36 cellular contexts compared by ENCODE assay signal in the genomic region with DNA sequence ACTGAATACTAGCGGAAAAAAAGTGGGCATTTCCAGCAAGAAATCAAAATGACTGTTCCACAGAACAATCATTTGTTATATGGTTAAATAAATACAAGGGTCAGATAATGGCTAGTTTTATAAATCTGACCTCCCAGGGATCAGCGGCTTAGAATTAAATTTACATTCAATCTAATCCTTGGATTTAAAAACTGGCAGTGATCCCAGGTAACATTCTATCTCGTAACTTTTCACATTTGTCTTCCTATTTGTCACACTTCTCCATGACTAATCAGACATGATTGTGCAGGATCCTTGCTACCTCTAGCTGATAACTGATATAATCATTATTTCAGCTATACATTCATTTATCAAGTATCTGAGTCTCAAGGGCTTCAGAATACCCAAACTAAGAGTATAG. TPM values are rescaled to one million over a fixed set of nuclear protein-coding genes. Genes with fewer than 3 reads are reported as not detected.
DNase-seq lines count a peak whose midpoint lies in the region; ATAC-seq, FAIRE-seq and TF ChIP-seq lines count a peak whose summit lies in the region.
"Had no signal": no experiment of that assay in that cellular context is flagged by ENCODE, and none has a peak within 500 bp of the region (broad histone marks: within the 10 kb centered on the region; RNA-seq: fewer than 3 reads in every experiment).

No MANE protein-coding gene starts in this region.

- H3K36me3 ChIP-seq in A673 (ENCODE audit: insufficient read depth, low read length, poor library complexity, severe bottlenecking): no peaks in the 10 kb centered on the region
- H3K36me3 ChIP-seq in PC-3 (ENCODE audit: low read depth, low read length): no peaks in the 10 kb centered on the region
- H3K36me3 ChIP-seq in HepG2 (replicated peaks in 1 of 2; ENCODE audit: control insufficient read depth in 1 of 2, insufficient read depth in 2 of 2, low read length in 2 of 2): no peaks in the 10 kb centered on the region
- H3K36me3 ChIP-seq: left lung, pancreas, WERI-Rb-1 had no signal

- H3K36me3 Mint-ChIP-seq in activated CD4-positive, alpha-beta T cell treated with anti-CD3 and anti-CD28 coated beads, Interleukin-2, amount 10 ng/mL, durations not matched to agents 24 days and 14 days (ENCODE audit: low read depth): no peaks in the 10 kb centered on the region
- H3K36me3 Mint-ChIP-seq: activated naive CD4-positive, alpha-beta T cell treated with anti-CD3 and anti-CD28 coated beads, Interleukin-2, amount 50 U/mL, for 24 hours; immature natural killer cell had no signal

- no peak for TF ChIP-seq CTCF in A673 (conservative IDR thresholded peaks at IDR 0.05; ENCODE audit: low read depth, low read length)
- TF ChIP-seq CTCF in PC-3 (conservative IDR thresholded peaks at IDR 0.05; ENCODE audit: low read depth, low read length): no peak
- TF ChIP-seq CTCF in epithelial cell of esophagus (IDR thresholded peaks at IDR 0.05; ENCODE audit: insufficient read depth, low read depth, low read length, missing control alignments): no peak
- TF ChIP-seq CTCF in HepG2 (CRISPR knock-in tag; IDR thresholded peaks at IDR 0.05): no peak

- peaks cover 30% of the 10 kb centered on the region for H3K4me1 ChIP-seq in A673 (ENCODE audit: insufficient read depth, low read length, poor library complexity, severe bottlenecking)
- peaks cover 46% of the 10 kb centered on the region for H3K4me1 ChIP-seq in PC-3 (ENCODE audit: insufficient read depth, low read length)
- no peaks in the 10 kb centered on the region for H3K4me1 ChIP-seq in HepG2 (ENCODE audit: insufficient read depth, low read length)
- H3K4me1 ChIP-seq: left lung, pancreas, testis had no signal

- ATAC-seq in PC-3 (peak; percentile 18; the same call in 1 of the 2 replicates), HepG2 (no peak), left lobe of liver (no peak)
- ATAC-seq: A549, left lung, pancreas had no signal

- TF ChIP-seq RAD21 in HepG2 (CRISPR knock-in tag; IDR thresholded peaks at IDR 0.05): no peak

- no peaks in the 10 kb centered on the region for H3F3A ChIP-seq in PC-3 (ENCODE audit: low read length, unreplicated experiment)

- H3K4me2 ChIP-seq in PC-3 (ENCODE audit: low read length) (peak overlapping the region; percentile 29), HepG2 (ENCODE audit: low read depth, low read length) (no peak overlapping the region)
- H3K4me2 ChIP-seq: A549 had no signal

- no TSS peak for BruUV-seq in A673 (replicated peaks; lab: Mats Ljungman, UMichigan)
- BruUV-seq in PC-3 (replicated peaks; lab: Mats Ljungman, UMichigan): no TSS peak
- BruUV-seq in HepG2 (replicated peaks; lab: Mats Ljungman, UMichigan): no TSS peak

- peak; percentile 68 for DNase-seq in A673 (ENCODE audit: low spot score)
- DNase-seq in HT-29 (ENCODE audit: low spot score): peak; percentile 13
- DNase-seq in PC-3: peak; percentile 74
- peak; percentile 69 for DNase-seq in epithelial cell of esophagus (ENCODE audit: low read depth)
- DNase-seq in inferior parietal cortex (ENCODE audit: extremely low spot score): no peak
- no peak for DNase-seq in HepG2 (ENCODE audit: low spot score)
- DNase-seq in activated CD4-positive, alpha-beta T cell treated with anti-CD3 and anti-CD28 coated beads, Interleukin-2, amount 10 ng/mL, durations not matched to agents 24 days and 14 days: no peak
- DNase-seq in left lobe of liver (ENCODE audit: low spot score): no peak
- DNase-seq: activated CD4-positive, alpha-beta T cell treated with anti-CD3 and anti-CD28 coated beads, Interleukin-2, amount 10 ng/mL, durations not matched to agents 7 days and 5 days; amygdala; CD4-positive, alpha-beta T cell; effector CD4-positive, alpha-beta T cell; GOT3; immature natural killer cell; left lung; mesenchymal stem cell; MM.1S; NCI-H1105 treated with DMSO at 0.1 percent for 48 hours; NCI-H187 treated with DMSO at 0.1 percent for 48 hours; NCI-H2171 treated with DMSO at 0.1 percent for 48 hours; NCI-H510A treated with DMSO at 0.1 percent for 48 hours; NK-92 treated with Interleukin-12 subunit alpha and Interleukin-12 subunit beta, amount 100 ng/mL, for 24 hours; pancreas; retina; SHP77; stimulated activated CD4-positive, alpha-beta T cell treated with anti-CD3 and anti-CD28 coated beads, Interleukin-1b, Interleukin-23, amount 100 ng/mL, for 48 hours; testis; WERI-Rb-1 had no signal

- no peak overlapping the region for H3K4me3 Mint-ChIP-seq in activated CD4-positive, alpha-beta T cell treated with anti-CD3 and anti-CD28 coated beads, Interleukin-2, amount 10 ng/mL, durations not matched to agents 24 days and 14 days
- H3K4me3 Mint-ChIP-seq: activated CD4-positive, alpha-beta T cell treated with anti-CD3 and anti-CD28 coated beads, Interleukin-2, amount 10 ng/mL, durations not matched to agents 7 days and 5 days; activated naive CD4-positive, alpha-beta T cell treated with anti-CD3 and anti-CD28 coated beads, Interleukin-2, amount 50 U/mL, for 24 hours; CD4-positive, alpha-beta T cell; immature natural killer cell; stimulated activated naive CD8-positive, alpha-beta T cell treated with anti-CD3 and anti-CD28 coated beads, Interleukin-15, Interleukin-2, amounts not matched to agents 100 ng/mL and 50 ng/mL, for 24 hours had no signal

- FAIRE-seq in HepG2 (lab: Jason Lieb, UNC): no peak
- FAIRE-seq: A549, GM19239, pancreas, urothelium cell line had no signal

- H3K27ac Mint-ChIP-seq in activated CD4-positive, alpha-beta T cell treated with anti-CD3 and anti-CD28 coated beads, Interleukin-2, amount 10 ng/mL, durations not matched to agents 24 days and 14 days: no peak overlapping the region
- H3K27ac Mint-ChIP-seq: activated CD4-positive, alpha-beta T cell treated with anti-CD3 and anti-CD28 coated beads, Interleukin-2, amount 10 ng/mL, durations not matched to agents 7 days and 5 days; activated naive CD4-positive, alpha-beta T cell treated with anti-CD3 and anti-CD28 coated beads, Interleukin-2, amount 50 U/mL, for 24 hours; CD4-positive, alpha-beta T cell; immature natural killer cell; stimulated activated naive CD8-positive, alpha-beta T cell treated with anti-CD3 and anti-CD28 coated beads, Interleukin-15, Interleukin-2, amounts not matched to agents 100 ng/mL and 50 ng/mL, for 24 hours had no signal

- no peak overlapping the region for H3K27ac ChIP-seq in A673 (ENCODE audit: low read depth, low read length, poor library complexity, severe bottlenecking)
- H3K27ac ChIP-seq in PC-3 (ENCODE audit: low read length): no peak overlapping the region
- H3K27ac ChIP-seq in HepG2 (ENCODE audit: extremely low read length, insufficient read depth, low read length): no peak overlapping the region
- H3K27ac ChIP-seq: A549, left lung, pancreas, testis, WERI-Rb-1 had no signal

- peaks cover 9% of the 10 kb centered on the region for H3K27me3 Mint-ChIP-seq in activated CD4-positive, alpha-beta T cell treated with anti-CD3 and anti-CD28 coated beads, Interleukin-2, amount 10 ng/mL, durations not matched to agents 24 days and 14 days

- H3K79me2 ChIP-seq in PC-3 (ENCODE audit: low read length) (no peaks in the 10 kb centered on the region), HepG2 (ENCODE audit: insufficient read depth, low read length) (no peaks in the 10 kb centered on the region)

- H4K20me1 ChIP-seq in PC-3 (ENCODE audit: low read length): no peaks in the 10 kb centered on the region
- no peaks in the 10 kb centered on the region for H4K20me1 ChIP-seq in HepG2 (ENCODE audit: insufficient read depth, low read length)

- 20% methylated on average over 3 of the region's 3 CpGs for WGBS in HepG2 (ENCODE audit: low lambda C conversion rate)

- CTCF ChIA-PET in A673 (lab: Charles Lee): interaction anchor here (0.7 kb wide), 1 partner anchor 68 kb away, joined by 3 read pairs; no protein-coding TSS in a partner anchor
- CTCF ChIA-PET in PC-3 (lab: Charles Lee): no interaction called here
- CTCF ChIA-PET in HepG2 (lab: Yijun Ruan, JAX; ENCODE audit: low intra/inter-chr PET ratio, low total read pairs): no interaction called here

- no peaks in the 10 kb centered on the region for H3K9me3 ChIP-seq in A673 (ENCODE audit: low read depth, low read length, poor library complexity, severe bottlenecking)
- no peaks in the 10 kb centered on the region for H3K9me3 ChIP-seq in PC-3 (ENCODE audit: low read length)
- no peaks in the 10 kb centered on the region for H3K9me3 ChIP-seq in HepG2 (ENCODE audit: low read length)
- H3K9me3 ChIP-seq: A549, left lung, pancreas, testis had no signal

- no peaks in the 10 kb centered on the region for H3K4me1 Mint-ChIP-seq in activated CD4-positive, alpha-beta T cell treated with anti-CD3 and anti-CD28 coated beads, Interleukin-2, amount 10 ng/mL, durations not matched to agents 24 days and 14 days
- H3K4me1 Mint-ChIP-seq: activated CD4-positive, alpha-beta T cell treated with anti-CD3 and anti-CD28 coated beads, Interleukin-2, amount 10 ng/mL, durations not matched to agents 7 days and 5 days; activated naive CD4-positive, alpha-beta T cell treated with anti-CD3 and anti-CD28 coated beads, Interleukin-2, amount 50 U/mL, for 24 hours; immature natural killer cell had no signal

- H2AFZ ChIP-seq in PC-3 (ENCODE audit: low read length) (no peak overlapping the region), HepG2 (ENCODE audit: low read length) (no peak overlapping the region)

- H3K4me3 ChIP-seq in A673 (ENCODE audit: low read depth, low read length, poor library complexity, severe bottlenecking) (no peak overlapping the region), PC-3 (ENCODE audit: low read length) (no peak overlapping the region), epithelial cell of esophagus (ENCODE audit: low read length) (no peak overlapping the region), HepG2 (replicated peaks in 1 of 3; ENCODE audit: insufficient read depth in 1 of 3, low read depth in 2 of 3, low read length in 3 of 3) (no peak overlapping the region)
- H3K4me3 ChIP-seq: A549, left lung, pancreas, testis had no signal

- no peak overlapping the region for H3K9ac ChIP-seq in PC-3 (ENCODE audit: low read length)
- no peak overlapping the region for H3K9ac ChIP-seq in HepG2 (ENCODE audit: insufficient read depth, low read depth, low read length)

- H3K9me3 Mint-ChIP-seq in activated CD4-positive, alpha-beta T cell treated with anti-CD3 and anti-CD28 coated beads, Interleukin-2, amount 10 ng/mL, durations not matched to agents 24 days and 14 days: no peaks in the 10 kb centered on the region
- H3K9me3 Mint-ChIP-seq: activated CD4-positive, alpha-beta T cell treated with anti-CD3 and anti-CD28 coated beads, Interleukin-2, amount 10 ng/mL, durations not matched to agents 7 days and 5 days; activated naive CD4-positive, alpha-beta T cell treated with anti-CD3 and anti-CD28 coated beads, Interleukin-2, amount 50 U/mL, for 24 hours; CD4-positive, alpha-beta T cell; stimulated activated naive CD8-positive, alpha-beta T cell treated with anti-CD3 and anti-CD28 coated beads, Interleukin-15, Interleukin-2, amounts not matched to agents 100 ng/mL and 50 ng/mL, for 24 hours had no signal

- H3K9me2 ChIP-seq in PC-3 (replicated peaks; ENCODE audit: low read length): no peaks in the 10 kb centered on the region

- intact Hi-C loops in A673 (cut with micrococcal nuclease; ENCODE audit: unreplicated experiment) (no loop called here), PC-3 (cut with micrococcal nuclease) (no loop called here), HepG2 (cut with micrococcal nuclease; ENCODE audit: unreplicated experiment) (no loop called here)
- intact Hi-C loops in activated CD4-positive, alpha-beta T cell treated with anti-CD3 and anti-CD28 coated beads, Interleukin-2, amount 10 ng/mL, durations not matched to agents 24 days and 14 days (cut with micrococcal nuclease): no loop called here

- TF ChIP-seq EP300 in HepG2 (IDR thresholded peaks at IDR 0.05; ENCODE audit: low read depth in 2 of 2, low read length in 2 of 2): no peak
- TF ChIP-seq EP300 in HepG2 (CRISPR knock-in tag; IDR thresholded peaks at IDR 0.05; ENCODE audit: borderline replicate concordance): no peak

- no peak for TF ChIP-seq POLR2A in HepG2 (IDR thresholded peaks at IDR 0.05; ENCODE audit: insufficient read depth in 1 of 2, low read depth in 2 of 2, low read length in 2 of 2)

- POLR2A ChIA-PET in A673 (lab: Charles Lee; ENCODE audit: low non-redundant PET): no interaction called here
- POLR2A ChIA-PET in PC-3 (lab: Charles Lee; ENCODE audit: unreplicated experiment): no interaction called here
- POLR2A ChIA-PET in HepG2 (lab: Yijun Ruan, JAX): no interaction called here

- in situ Hi-C loops in HepG2 (cut with HindIII; ENCODE audit: extremely low pct_ligation_motif_present, low pct_unique_long_range_greater_than_20kb): no loop called here

- H3K27me3 ChIP-seq in A673 (replicated peaks; ENCODE audit: insufficient read depth, low read depth, low read length, poor library complexity) (no peaks in the 10 kb centered on the region), PC-3 (ENCODE audit: low read length) (no peaks in the 10 kb centered on the region), HepG2 (ENCODE audit: control insufficient read depth in 1 of 2, insufficient read depth in 2 of 2, low read length in 2 of 2) (no peaks in the 10 kb centered on the region)
- H3K27me3 ChIP-seq: left lung, testis had no signal

RNA-seq across cellular contexts. Expression of a gene that starts 2.9 kb away (rescaled TPM):
- total RNA-seq in A673 (2021) (1.1 and 1.3 TPM in 2 replicates), PC-3 (2014; rRNA removed) (not detected in 2 replicates), HepG2 (2016; rRNA removed; fragmentation: Illumina TruSeq; extraction: Trizol) (0.49 and 1.2 TPM in 2 replicates), left lobe of liver (not detected)
- not detected in 2 replicates for total RNA-seq in HT-29 (2014; rRNA removed; shearing (Covaris generic))
- total RNA-seq in HepG2 (2016; cell fraction: cytosol; rRNA removed; fragmentation: Illumina TruSeq; extraction: Trizol; ENCODE audit: low read depth): 0.26 TPM in 1 of 2 replicates, not detected in the other
- 1.1 TPM in 2 replicates for total RNA-seq in HepG2 (2016; cell fraction: insoluble cytoplasmic fraction; rRNA removed; fragmentation: Illumina TruSeq; extraction: Trizol)
- 0.31 and 0.34 TPM in 2 replicates for total RNA-seq in HepG2 (2016; cell fraction: membrane; rRNA removed; fragmentation: Illumina TruSeq; extraction: Trizol)
- total RNA-seq in HepG2 (2016; cell fraction: nucleus; rRNA removed; fragmentation: Illumina TruSeq; extraction: Trizol): 0.65 and 0.94 TPM in 2 replicates
- 0.94 and 1.5 TPM in 2 replicates for polyA plus RNA-seq in HepG2 (2011; rRNA removed)
- polyA plus RNA-seq in HepG2 (2011; cell fraction: cytosol; rRNA removed): 0.94 and 1.2 TPM in 2 replicates
- 0.43 and 0.77 TPM in 2 replicates for polyA plus RNA-seq in HepG2 (2011; cell fraction: nucleus; rRNA removed)
- polyA plus RNA-seq in HepG2 (2012): 0.33 and 0.63 TPM in 2 replicates
- polyA plus RNA-seq in HepG2 (2016; cell fraction: cytosol; fragmentation: Illumina TruSeq; extraction: Trizol; ENCODE audit: low read depth): 0.15 and 0.17 TPM in 2 replicates
- polyA plus RNA-seq in HepG2 (2016; cell fraction: insoluble cytoplasmic fraction; fragmentation: Illumina TruSeq; extraction: Trizol; ENCODE audit: low read depth): 0.53 and 0.59 TPM in 2 replicates
- polyA plus RNA-seq in HepG2 (2016; cell fraction: membrane; fragmentation: Illumina TruSeq; extraction: Trizol; ENCODE audit: low read depth): 0.29 and 0.79 TPM in 2 replicates
- polyA plus RNA-seq in HepG2 (2016; cell fraction: nucleus; fragmentation: Illumina TruSeq; extraction: Trizol; ENCODE audit: insufficient read depth, low read depth): 2.2 and 2.5 TPM in 2 replicates
- polyA minus RNA-seq in HepG2 (2011; rRNA and poly(A)+ RNA removed; ENCODE audit: low replicate concordance): 0.48 TPM in 1 of 2 replicates, not detected in the other
- 0.40 and 0.62 TPM in 2 replicates for polyA minus RNA-seq in HepG2 (2011; cell fraction: cytosol; rRNA and poly(A)+ RNA removed)
- 0.26 and 1.5 TPM in 2 replicates for polyA minus RNA-seq in HepG2 (2011; cell fraction: nucleus; rRNA and poly(A)+ RNA removed)
- total RNA-seq in activated CD4-positive, alpha-beta T cell treated with anti-CD3 and anti-CD28 coated beads, Interleukin-2, amount 10 ng/mL, durations not matched to agents 24 days and 14 days: not detected in 2 replicates
- total RNA-seq: activated CD4-positive, alpha-beta T cell treated with anti-CD3 and anti-CD28 coated beads, Interleukin-2, amount 10 ng/mL, durations not matched to agents 7 days and 5 days; activated CD8-positive, alpha-beta memory T cell treated with anti-CD3 and anti-CD28 coated beads for 36 hours; CD4-positive, alpha-beta T cell; glomerular endothelial cell; testis had no signal
- polyA plus RNA-seq: A549, immature natural killer cell, neural cell had no signal

RNA-seq across cellular contexts. Expression of a gene that starts 28.5 kb away (rescaled TPM):
- total RNA-seq in A673 (2021) (0.19 TPM in 1 of 2 replicates, not detected in the other), PC-3 (2014; rRNA removed) (not detected in 2 replicates), HepG2 (2016; rRNA removed; fragmentation: Illumina TruSeq; extraction: Trizol) (not detected in 2 replicates), left lobe of liver (not detected)
- total RNA-seq in HT-29 (2014; rRNA removed; shearing (Covaris generic)): not detected in 2 replicates
- not detected in 2 replicates for total RNA-seq in HepG2 (2016; cell fraction: cytosol; rRNA removed; fragmentation: Illumina TruSeq; extraction: Trizol; ENCODE audit: low read depth)
- not detected in 2 replicates for total RNA-seq in HepG2 (2016; cell fraction: insoluble cytoplasmic fraction; rRNA removed; fragmentation: Illumina TruSeq; extraction: Trizol)
- not detected in 2 replicates for total RNA-seq in HepG2 (2016; cell fraction: membrane; rRNA removed; fragmentation: Illumina TruSeq; extraction: Trizol)
- total RNA-seq in HepG2 (2016; cell fraction: nucleus; rRNA removed; fragmentation: Illumina TruSeq; extraction: Trizol): not detected in 2 replicates
- not detected in 2 replicates for polyA plus RNA-seq in HepG2 (2011; rRNA removed)
- polyA plus RNA-seq in HepG2 (2011; cell fraction: cytosol; rRNA removed): not detected in 2 replicates
- polyA plus RNA-seq in HepG2 (2011; cell fraction: nucleus; rRNA removed): not detected in 2 replicates
- polyA plus RNA-seq in HepG2 (2012): not detected in 2 replicates
- polyA plus RNA-seq in HepG2 (2016; cell fraction: cytosol; fragmentation: Illumina TruSeq; extraction: Trizol; ENCODE audit: low read depth): not detected in 2 replicates
- not detected in 2 replicates for polyA plus RNA-seq in HepG2 (2016; cell fraction: insoluble cytoplasmic fraction; fragmentation: Illumina TruSeq; extraction: Trizol; ENCODE audit: low read depth)
- polyA plus RNA-seq in HepG2 (2016; cell fraction: membrane; fragmentation: Illumina TruSeq; extraction: Trizol; ENCODE audit: low read depth): not detected in 2 replicates
- not detected in 2 replicates for polyA plus RNA-seq in HepG2 (2016; cell fraction: nucleus; fragmentation: Illumina TruSeq; extraction: Trizol; ENCODE audit: insufficient read depth, low read depth)
- not detected in 2 replicates for polyA minus RNA-seq in HepG2 (2011; rRNA and poly(A)+ RNA removed; ENCODE audit: low replicate concordance)
- not detected in 2 replicates for polyA minus RNA-seq in HepG2 (2011; cell fraction: cytosol; rRNA and poly(A)+ RNA removed)
- polyA minus RNA-seq in HepG2 (2011; cell fraction: nucleus; rRNA and poly(A)+ RNA removed): not detected in 2 replicates
- total RNA-seq in activated CD4-positive, alpha-beta T cell treated with anti-CD3 and anti-CD28 coated beads, Interleukin-2, amount 10 ng/mL, durations not matched to agents 24 days and 14 days: not detected in 2 replicates
- total RNA-seq: activated CD4-positive, alpha-beta T cell treated with anti-CD3 and anti-CD28 coated beads, Interleukin-2, amount 10 ng/mL, durations not matched to agents 7 days and 5 days; activated CD8-positive, alpha-beta memory T cell treated with anti-CD3 and anti-CD28 coated beads for 36 hours; CD4-positive, alpha-beta T cell; glomerular endothelial cell had no signal
- polyA plus RNA-seq: A549, immature natural killer cell, neural cell, pancreas had no signal

RNA-seq across cellular contexts. Expression of a gene that starts 48.3 kb away (rescaled TPM):
- total RNA-seq in A673 (2021): 610 and 815 TPM in 2 replicates
- total RNA-seq in HT-29 (2014; rRNA removed; shearing (Covaris generic)): not detected in 2 replicates
- 6.5 and 7.3 TPM in 2 replicates for total RNA-seq in PC-3 (2014; rRNA removed)
- total RNA-seq in HepG2 (2016; rRNA removed; fragmentation: Illumina TruSeq; extraction: Trizol): 0.09 TPM in 1 of 2 replicates, not detected in the other
- not detected in 2 replicates for total RNA-seq in HepG2 (2016; cell fraction: cytosol; rRNA removed; fragmentation: Illumina TruSeq; extraction: Trizol; ENCODE audit: low read depth)
- total RNA-seq in HepG2 (2016; cell fraction: insoluble cytoplasmic fraction; rRNA removed; fragmentation: Illumina TruSeq; extraction: Trizol): 0.15 and 0.19 TPM in 2 replicates
- total RNA-seq in HepG2 (2016; cell fraction: membrane; rRNA removed; fragmentation: Illumina TruSeq; extraction: Trizol): not detected in 2 replicates
- total RNA-seq in HepG2 (2016; cell fraction: nucleus; rRNA removed; fragmentation: Illumina TruSeq; extraction: Trizol): not detected in 2 replicates
- polyA plus RNA-seq in HepG2 (2011; rRNA removed): 0.21 and 0.30 TPM in 2 replicates
- polyA plus RNA-seq in HepG2 (2011; cell fraction: cytosol; rRNA removed): 0.15 and 0.32 TPM in 2 replicates
- not detected in 2 replicates for polyA plus RNA-seq in HepG2 (2011; cell fraction: nucleus; rRNA removed)
- polyA plus RNA-seq in HepG2 (2012): 0.08 TPM in 1 of 2 replicates, not detected in the other
- polyA plus RNA-seq in HepG2 (2016; cell fraction: cytosol; fragmentation: Illumina TruSeq; extraction: Trizol; ENCODE audit: low read depth): 0.07 TPM in 1 of 2 replicates, not detected in the other
- polyA plus RNA-seq in HepG2 (2016; cell fraction: insoluble cytoplasmic fraction; fragmentation: Illumina TruSeq; extraction: Trizol; ENCODE audit: low read depth): not detected in 2 replicates
- polyA plus RNA-seq in HepG2 (2016; cell fraction: membrane; fragmentation: Illumina TruSeq; extraction: Trizol; ENCODE audit: low read depth): not detected in 2 replicates
- not detected in 2 replicates for polyA plus RNA-seq in HepG2 (2016; cell fraction: nucleus; fragmentation: Illumina TruSeq; extraction: Trizol; ENCODE audit: insufficient read depth, low read depth)
- polyA minus RNA-seq in HepG2 (2011; rRNA and poly(A)+ RNA removed; ENCODE audit: low replicate concordance): not detected in 2 replicates
- not detected in 2 replicates for polyA minus RNA-seq in HepG2 (2011; cell fraction: cytosol; rRNA and poly(A)+ RNA removed)
- polyA minus RNA-seq in HepG2 (2011; cell fraction: nucleus; rRNA and poly(A)+ RNA removed): not detected in 2 replicates
- not detected in 2 replicates for total RNA-seq in activated CD4-positive, alpha-beta T cell treated with anti-CD3 and anti-CD28 coated beads, Interleukin-2, amount 10 ng/mL, durations not matched to agents 24 days and 14 days
- not detected for total RNA-seq in left lobe of liver
- total RNA-seq: activated CD4-positive, alpha-beta T cell treated with anti-CD3 and anti-CD28 coated beads, Interleukin-2, amount 10 ng/mL, durations not matched to agents 7 days and 5 days; activated CD8-positive, alpha-beta memory T cell treated with anti-CD3 and anti-CD28 coated beads for 36 hours; CD4-positive, alpha-beta T cell had no signal
- polyA plus RNA-seq: immature natural killer cell, neural cell had no signal

Comparison
In these comparisons a context has a peak if more than half of its experiments do, and no peak if none do; other contexts are left out.
1. DNase-seq: peak in A673 (single experiment), HT-29 (single experiment), PC-3 (single experiment) and epithelial cell of esophagus (single experiment); none in inferior parietal cortex (single experiment), HepG2 (single experiment), activated CD4-positive, alpha-beta T cell treated with anti-CD3 and anti-CD28 coated beads, Interleukin-2, amount 10 ng/mL, durations not matched to agents 24 days and 14 days (single experiment) and left lobe of liver (single experiment).
2. RNA of a gene that starts 48.3 kb away (total RNA-seq): 610 to 815 TPM in A673; 6.5 to 7.3 TPM in PC-3, 0.09 to 0.19 TPM in HepG2, not detected in left lobe of liver (single experiment), not detected in HT-29 and not detected in activated CD4-positive, alpha-beta T cell treated with anti-CD3 and anti-CD28 coated beads, Interleukin-2, amount 10 ng/mL, durations not matched to agents 24 days and 14 days; every median in the first group is over 10 times any median in the second.